Comparison of ENCODE assay signal across 16 cellular contexts in the genomic region with DNA sequence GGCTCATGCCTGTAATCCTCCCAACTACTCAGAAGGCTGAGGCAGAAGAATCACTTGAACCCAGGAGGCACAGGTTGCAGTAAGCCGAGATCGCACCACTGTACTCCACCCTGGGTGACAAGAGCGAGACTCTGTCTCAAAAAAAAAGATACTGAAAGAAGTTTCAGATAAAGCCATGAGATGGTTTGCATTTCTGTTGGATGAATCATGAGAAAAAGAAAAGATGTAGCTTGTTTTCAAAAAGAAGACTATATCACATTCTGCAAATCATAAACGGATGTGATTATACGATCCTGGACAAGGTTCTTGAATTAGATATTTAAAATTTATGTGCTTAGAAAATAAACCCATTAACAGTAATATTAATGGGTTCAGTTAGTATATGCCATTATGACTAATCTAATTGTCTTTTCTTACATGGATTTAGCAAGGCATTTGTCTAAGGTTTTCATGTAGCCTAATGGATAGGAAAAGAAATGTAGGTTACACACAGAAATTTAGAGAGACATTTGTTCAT.
"Had no signal": no experiment of that assay in that cellular context is flagged by ENCODE, and none has a peak within 500 bp of the region (broad histone marks: within the 10 kb centered on the region; RNA-seq: fewer than 3 reads in every experiment).

No MANE protein-coding gene starts in this region.

- H3K27ac ChIP-seq: cardiac muscle cell, colonic mucosa, neural progenitor cell, parathyroid adenoma had no signal

- H3K9me3 ChIP-seq: colonic mucosa had no signal

- ATAC-seq: stimulated activated effector memory CD8-positive, alpha-beta T cell treated with anti-CD3 and anti-CD28 coated beads, Interleukin-12 subunit alpha, Interleukin-12 subunit beta, amount 100 ng/mL, for 72 hours; T-helper 17 cell; WTC11 had no signal

- H3K36me3 ChIP-seq: cardiac muscle cell, colonic mucosa, neural progenitor cell had no signal

- DNase-seq: activated CD4-positive, alpha-beta T cell treated with anti-CD3 and anti-CD28 coated beads for 4 hours; activated CD8-positive, alpha-beta memory T cell treated with anti-CD3 and anti-CD28 coated beads for 24 hours; activated gamma-delta T cell treated with Interleukin-2 at 50 U/mL for 16 hours; anterior cingulate cortex; colonic mucosa; head of caudate nucleus; immature natural killer cell; naive B cell; stimulated activated CD4-positive, alpha-beta T cell treated with anti-CD3 and anti-CD28 coated beads, Interleukin-12 subunit alpha, Interleukin-12 subunit beta, amount 100 ng/mL, for 4 hours; stimulated activated CD4-positive, alpha-beta T cell treated with anti-CD3 and anti-CD28 coated beads, Interleukin-2, amount 100 ng/mL, for 24 hours; T-helper 17 cell had no signal

- H3K27me3 ChIP-seq: cardiac muscle cell, colonic mucosa, neural progenitor cell had no signal

- H3K4me3 ChIP-seq: cardiac muscle cell, colonic mucosa, neural progenitor cell had no signal

- H3K4me1 ChIP-seq: colonic mucosa, neural progenitor cell, parathyroid adenoma had no signal
